In genomic region chr2:17398770-17399169, GRCh38 we compare ENCODE assay signal across 1 cellular context.
TF ChIP-seq lines count a peak whose summit lies in the region.

No MANE protein-coding gene starts in this region.

TF ChIP-seq in K562, 482 proteins besides CTCF, POLR2A, EP300 and RAD21 (continued from another document):
- no peak for TF ChIP-seq KLF16 (IDR thresholded peaks at IDR 0.05)
- TF ChIP-seq TCF7 (IDR thresholded peaks at IDR 0.05; ENCODE audit: borderline replicate concordance) = no peak
- TF ChIP-seq ZNF445 (CRISPR knock-in tag; IDR thresholded peaks at IDR 0.05; ENCODE audit: low read depth) = no peak
- 0 out of 2 replicates have a peak, but pooled peaks have one; percentile 12 for TF ChIP-seq CEBPB (tag; IDR thresholded peaks at IDR 0.05)
